ENCODE assay signal across 11 cellular contexts in the genomic region with DNA sequence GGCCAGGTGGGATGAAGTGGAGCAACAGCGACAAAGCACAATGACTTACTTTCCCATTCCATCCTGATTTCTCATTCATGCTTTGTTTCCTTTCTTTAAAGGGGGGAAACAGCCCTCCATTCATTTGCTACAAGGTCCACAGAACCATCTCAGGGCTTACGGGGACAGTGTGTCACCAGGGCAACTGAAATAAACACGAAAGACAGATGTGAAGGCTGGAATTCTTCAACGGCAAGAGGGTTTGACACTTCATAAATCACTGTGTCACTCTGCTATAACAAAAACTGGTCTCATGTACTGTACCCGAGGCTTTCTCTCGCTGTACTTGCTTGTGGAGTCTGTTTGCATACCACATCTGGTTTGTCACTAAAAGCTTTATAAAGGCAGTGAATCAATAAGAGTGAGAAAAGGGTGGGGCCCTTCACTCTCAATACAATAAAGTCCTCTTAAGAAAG.
DNase-seq lines count a peak whose midpoint lies in the region; ATAC-seq, FAIRE-seq and TF ChIP-seq lines count a peak whose summit lies in the region.
"Had no signal": no experiment of that assay in that cellular context is flagged by ENCODE, and none has a peak within 500 bp of the region (broad histone marks: within the 10 kb centered on the region; RNA-seq: fewer than 3 reads in every experiment).

No MANE protein-coding gene starts in this region.

- FAIRE-seq in bronchial epithelial cell (lab: Jason Lieb, UNC), result no peak
- FAIRE-seq: K562 had no signal

- H3K4me1 ChIP-seq in mucosa of descending colon (ENCODE audit: low read depth), result peaks cover 5% of the 10 kb centered on the region

- no peaks in the 10 kb centered on the region for H3K27me3 ChIP-seq in bronchial epithelial cell (ENCODE audit: control insufficient read depth, insufficient read depth, low read length)

- intact Hi-C loops in mucosa of descending colon (cut with DNase I, micrococcal nuclease), result no loop called here

- no peak for TF ChIP-seq CTCF in bronchial epithelial cell (IDR thresholded peaks at IDR 0.05; ENCODE audit: insufficient read depth, low read length, severe bottlenecking)
- no peak for TF ChIP-seq CTCF in mucosa of descending colon (IDR thresholded peaks at IDR 0.05)

- ATAC-seq in GM18868 (IDR thresholded peaks at IDR 0.05; ENCODE audit: unreplicated experiment), result peak; percentile 65
- peak; percentile 81 for ATAC-seq in mucosa of descending colon
- no peak for ATAC-seq in HG03439 (IDR thresholded peaks at IDR 0.05; ENCODE audit: unreplicated experiment)
- ATAC-seq in GM21423 (IDR thresholded peaks at IDR 0.05; ENCODE audit: unreplicated experiment), result no peak
- ATAC-seq: activated CD8-positive, alpha-beta T cell treated with anti-CD3 and anti-CD28 coated beads for 36 hours; K562 had no signal

- no peaks in the 10 kb centered on the region for H3K9me3 ChIP-seq in mucosa of descending colon

- H3K36me3 ChIP-seq in bronchial epithelial cell (ENCODE audit: control insufficient read depth, insufficient read depth, low read length), result no peaks in the 10 kb centered on the region
- no peaks in the 10 kb centered on the region for H3K36me3 ChIP-seq in mucosa of descending colon (ENCODE audit: low read depth)

- H3K4me3 ChIP-seq in bronchial epithelial cell (ENCODE audit: low read depth, low read length) (no peak overlapping the region), mucosa of descending colon (no peak overlapping the region)
- H3K4me3 ChIP-seq: K562 had no signal

- DNase-seq in HT-29 (ENCODE audit: low spot score) (peak; percentile 71), bronchial epithelial cell (ENCODE audit: low read depth) (peak; percentile 60), mucosa of descending colon (no peak), 8988T (no peak)
- no peak for DNase-seq in NK-92 treated with Interleukin-12 subunit alpha and Interleukin-12 subunit beta, amount 100 ng/mL, for 24 hours (lab: John Stamatoyannopoulos, UW)
- DNase-seq: activated CD8-positive, alpha-beta T cell treated with anti-CD3 and anti-CD28 coated beads for 36 hours; stimulated activated CD4-positive, alpha-beta T cell treated with anti-CD3 and anti-CD28 coated beads, Interleukin-4, amount 100 ng/mL, for 24 hours had no signal

Comparison
In these comparisons a context has a peak if more than half of its experiments do, and no peak if none do; other contexts are left out.
1. ATAC-seq: peak in GM18868 (single experiment) and mucosa of descending colon (single experiment); none in HG03439 (single experiment) and GM21423 (single experiment).
2. DNase-seq: peak in HT-29 (single experiment) and bronchial epithelial cell (single experiment); none in mucosa of descending colon (0 of 3), 8988T (single experiment) and NK-92 treated with Interleukin-12 subunit alpha and Interleukin-12 subunit beta, amount 100 ng/mL, for 24 hours (single experiment).